9 cellular contexts compared by ENCODE assay signal in genomic region chrX:40012039-40012799, GRCh38.
DNase-seq lines count a peak whose midpoint lies in the region; ATAC-seq and TF ChIP-seq lines count a peak whose summit lies in the region.
"Had no signal": no experiment of that assay in that cellular context is flagged by ENCODE, and none has a peak within 500 bp of the region (broad histone marks: within the 10 kb centered on the region; RNA-seq: fewer than 3 reads in every experiment).

No MANE protein-coding gene starts in this region.

- peaks cover 14% of the 10 kb centered on the region for H3K4me1 Mint-ChIP-seq in memory B cell

- 76% methylated on average over 45 of the region's 57 CpGs for WGBS in SK-N-SH (ENCODE audit: low lambda C conversion rate)

- H3K9ac ChIP-seq in SK-N-SH, result no peak overlapping the region

- ATAC-seq in memory B cell (ENCODE audit: low read depth) (no peak), upper lobe of right lung (no peak), GM18868 (IDR thresholded peaks at IDR 0.05; ENCODE audit: unreplicated experiment) (no peak)

- H3K27me3 ChIP-seq in upper lobe of right lung, result no peaks in the 10 kb centered on the region
- peaks cover 23% of the 10 kb centered on the region; the same call in 1 of the 2 replicates for H3K27me3 ChIP-seq in SK-N-SH (ENCODE audit: insufficient read depth)

- H3K36me3 ChIP-seq in upper lobe of right lung (no peaks in the 10 kb centered on the region), SK-N-SH (replicated peaks in 1 of 2; ENCODE audit: control insufficient read depth in 1 of 2, insufficient read depth in 2 of 2, low read length in 1 of 2) (no peaks in the 10 kb centered on the region)

- no peak overlapping the region for H2AFZ ChIP-seq in SK-N-SH (ENCODE audit: low read depth)

- peak overlapping the region; percentile 68 for H3K4me3 Mint-ChIP-seq in memory B cell

- peak; percentile 16 to 63 for DNase-seq in NCI-H526 (lab: John Stamatoyannopoulos, UW)
- DNase-seq in NCI-H526 treated with DMSO at 0.1 percent for 48 hours (lab: John Stamatoyannopoulos, UW), result no peak
- DNase-seq in NCI-H460 (ENCODE audit: extremely low read depth, low read depth), result peak; percentile 12
- peak; percentile 67 to 68 for DNase-seq in cardiac fibroblast (ENCODE audit: low read depth in 2 of 2)
- DNase-seq in memory B cell (ENCODE audit: low spot score in 2 of 2), result no peak
- peak; percentile 65 for DNase-seq in upper lobe of right lung
- no peak for DNase-seq in SK-N-SH
- DNase-seq: DND-41 had no signal

- POLR2A ChIA-PET in SK-N-SH (lab: Yijun Ruan, JAX), result no interaction called here

- TF ChIP-seq CTCF in cardiac fibroblast (IDR thresholded peaks at IDR 0.05; ENCODE audit: low read depth, low read length) (no peak), upper lobe of right lung (IDR thresholded peaks at IDR 0.05) (no peak), SK-N-SH (IDR thresholded peaks at IDR 0.05) (no peak)

- intact Hi-C loops in upper lobe of right lung (cut with DNase I), result no loop called here

- H3K4me1 ChIP-seq in upper lobe of right lung, result peaks cover 13% of the 10 kb centered on the region
- H3K4me1 ChIP-seq in SK-N-SH (ENCODE audit: control insufficient read depth in 1 of 2, insufficient read depth in 2 of 2, low read depth in 1 of 2, low read length in 1 of 2), result peaks cover 0 to 36% of the 10 kb centered on the region in 2 experiments; a peak in 1 of 4 replicates

- no peaks in the 10 kb centered on the region for H3K9me3 Mint-ChIP-seq in memory B cell

- no peaks in the 10 kb centered on the region for H3K9me2 ChIP-seq in SK-N-SH

- TF ChIP-seq RAD21 in SK-N-SH (IDR thresholded peaks at IDR 0.05; ENCODE audit: low read length), result no peak

- H3F3A ChIP-seq in SK-N-SH (replicated peaks; ENCODE audit: insufficient read depth), result no peaks in the 10 kb centered on the region

- H3K27ac Mint-ChIP-seq in memory B cell, result peak overlapping the region; percentile 45

- TF ChIP-seq EP300 in SK-N-SH (IDR thresholded peaks at IDR 0.05; ENCODE audit: borderline replicate concordance in 1 of 2, low read depth in 1 of 2, low read length in 1 of 2), result no peak

- CTCF ChIA-PET in SK-N-SH (lab: Yijun Ruan, JAX), result no interaction called here

- H4K20me1 ChIP-seq in SK-N-SH (ENCODE audit: insufficient read depth), result no peaks in the 10 kb centered on the region

- no peaks in the 10 kb centered on the region for H3K79me2 ChIP-seq in SK-N-SH (ENCODE audit: insufficient read depth)

- peaks cover 10% of the 10 kb centered on the region for H3K27me3 Mint-ChIP-seq in memory B cell

- peak overlapping the region in 1 of 2 donors; percentile 56 for H3K4me3 ChIP-seq in cardiac fibroblast (replicated peaks in 1 of 2; ENCODE audit: low read depth in 2 of 2, low read length in 2 of 2)
- H3K4me3 ChIP-seq in upper lobe of right lung, result peak overlapping the region; percentile 52
- H3K4me3 ChIP-seq in SK-N-SH (ENCODE audit: low read depth in 2 of 2, low read length in 1 of 2), result no peak overlapping the region

- no peaks in the 10 kb centered on the region for H3K36me3 Mint-ChIP-seq in memory B cell

- no peak overlapping the region for H3K4me2 ChIP-seq in SK-N-SH

- H3K9me3 ChIP-seq in upper lobe of right lung (no peaks in the 10 kb centered on the region), SK-N-SH (no peaks in the 10 kb centered on the region)

- H3K27ac ChIP-seq in upper lobe of right lung, result peak overlapping the region; percentile 84
- H3K27ac ChIP-seq in SK-N-SH (ENCODE audit: low read depth in 2 of 2, low read length in 1 of 2), result peak overlapping the region in 1 of 2 experiments; percentile 95; a peak in 1 of 4 replicates

TF ChIP-seq in SK-N-SH, 30 proteins besides CTCF, POLR2A, EP300 and RAD21:
- TF ChIP-seq JUND (IDR thresholded peaks at IDR 0.05), result no peak
- no peak for TF ChIP-seq NFIC (IDR thresholded peaks at IDR 0.05; ENCODE audit: borderline replicate concordance)
- no peak for TF ChIP-seq RXRA (IDR thresholded peaks at IDR 0.05; ENCODE audit: borderline replicate concordance, low read depth)
- no peak for TF ChIP-seq ELF1 (IDR thresholded peaks at IDR 0.05)
- TF ChIP-seq IRF3 (IDR thresholded peaks at IDR 0.05; ENCODE audit: low read depth, low read length), result no peak
- TF ChIP-seq GABPA (IDR thresholded peaks at IDR 0.05; ENCODE audit: low read depth), result no peak
- TF ChIP-seq MAX (IDR thresholded peaks at IDR 0.05; ENCODE audit: low read depth), result no peak
- TF ChIP-seq FOXJ3 (CRISPR knock-in tag; IDR thresholded peaks at IDR 0.05), result no peak
- no peak for TF ChIP-seq TAF1 (IDR thresholded peaks at IDR 0.05; ENCODE audit: borderline replicate concordance, low read depth, low read length)
- no peak for TF ChIP-seq POLR2AphosphoS5 (IDR thresholded peaks at IDR 0.05; ENCODE audit: low read depth, low read length)
- no peak for TF ChIP-seq NRF1 (IDR thresholded peaks at IDR 0.05; ENCODE audit: low read depth, low read length)
- TF ChIP-seq YY1 (IDR thresholded peaks at IDR 0.05; ENCODE audit: low read depth), result no peak
- no peak for TF ChIP-seq USF2 (IDR thresholded peaks at IDR 0.05; ENCODE audit: borderline replicate concordance, low read depth, low read length)
- TF ChIP-seq TCF12 (IDR thresholded peaks at IDR 0.05), result no peak
- TF ChIP-seq FOXM1 (IDR thresholded peaks at IDR 0.05; ENCODE audit: low read depth), result no peak
TF ChIP-seq in SK-N-SH: peak in this region for 0.

Comparison
In these comparisons a context has a peak if more than half of its experiments do, and no peak if none do; other contexts are left out.
1. DNase-seq: peak in NCI-H526 (2 of 2), NCI-H460 (single experiment), cardiac fibroblast (2 of 2) and upper lobe of right lung (single experiment); none in NCI-H526 treated with DMSO at 0.1 percent for 48 hours (single experiment), memory B cell (0 of 2) and SK-N-SH (single experiment).